35 cellular contexts compared by ENCODE assay signal in genomic region chrY:7041983-7042382, GRCh38.
"Had no signal": no experiment of that assay in that cellular context is flagged by ENCODE, and none has a peak within 500 bp of the region (broad histone marks: within the 10 kb centered on the region; RNA-seq: fewer than 3 reads in every experiment).

No MANE protein-coding gene starts in this region.

- H3K36me3 ChIP-seq: MG63 had no signal

- H3K4me2 ChIP-seq: KMS-11 had no signal

- H3K27ac ChIP-seq: KMS-11 had no signal

- H3K9ac ChIP-seq: KMS-11 had no signal

- H3K9me3 ChIP-seq: MG63 had no signal

- H3K4me3 ChIP-seq: MG63 had no signal

- H3K27me3 ChIP-seq: MG63 had no signal

- DNase-seq: Karpas-422, Kasumi-1, MG63, MM.1S, MV-4-11, NCI-H1048, NCI-H1092, NCI-H1092 treated with DMSO at 0.1 percent for 48 hours, NCI-H1105, NCI-H1105 treated with DMSO at 0.1 percent for 48 hours, NCI-H1417, NCI-H1417 treated with DMSO at 0.1 percent for 48 hours, NCI-H1436, NCI-H1436 treated with DMSO at 0.1 percent for 48 hours, NCI-H146, NCI-H1694, NCI-H1694 treated with DMSO at 0.1 percent for 48 hours, NCI-H187, NCI-H187 treated with DMSO at 0.1 percent for 48 hours, NCI-H1930, NCI-H2029, NCI-H2029 treated with DMSO at 0.1 percent for 48 hours, NCI-H2081, NCI-H2081 treated with DMSO at 0.1 percent for 48 hours, NCI-H2107, NCI-H2171, NCI-H2171 treated with DMSO at 0.1 percent for 48 hours, NCI-H2227 treated with DMSO at 0.1 percent for 48 hours, NCI-H226, NCI-H345, NCI-H446, NCI-H446 treated with DMSO at 0.1 percent for 48 hours, NCI-H510A, NCI-H510A treated with DMSO at 0.1 percent for 48 hours had no signal
